ENCODE assay signal across 3 cellular contexts in the genomic region with DNA sequence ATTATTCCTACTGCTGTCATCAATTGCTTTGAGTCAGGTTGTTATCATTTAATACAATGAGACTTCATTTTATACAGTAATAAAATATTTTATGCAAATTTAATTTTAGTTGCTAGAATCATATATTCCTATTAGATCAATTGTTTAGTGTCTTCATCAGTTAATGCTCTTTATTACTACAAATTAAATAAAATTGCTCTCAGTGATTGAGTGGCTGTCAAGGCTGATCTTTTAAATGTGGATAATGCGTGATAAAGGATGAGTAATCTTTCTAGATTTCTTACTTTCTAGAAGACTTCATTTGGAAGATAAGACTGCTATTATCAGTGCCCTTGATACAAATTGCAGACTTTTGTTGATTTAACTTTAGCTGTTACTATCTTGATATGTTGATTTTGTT.
"Had no signal": no experiment of that assay in that cellular context is flagged by ENCODE, and none has a peak within 500 bp of the region (broad histone marks: within the 10 kb centered on the region; RNA-seq: fewer than 3 reads in every experiment).

No MANE protein-coding gene starts in this region.

- DNase-seq: GDM1, GF-D8 had no signal

- H3K4me3 ChIP-seq: GM12878 had no signal

- ATAC-seq: GM12878 had no signal
